In genomic region chr1:1062364-1063163, GRCh38 we compare ENCODE assay signal across 2 cellular contexts.
A peak's percentile ranks its signal among the peaks of the same experiment; 100 is the strongest.
TF ChIP-seq lines count a peak whose summit lies in the region.

No MANE protein-coding gene starts in this region.

TF ChIP-seq in SK-N-SH treated with all-trans-retinoic acid at 6 μM for 48 hours, 23 proteins besides CTCF, POLR2A, EP300 and RAD21:
- TF ChIP-seq OSR1 (CRISPR knock-in tag; IDR thresholded peaks at IDR 0.05) (no peak), ISL1 (CRISPR knock-in tag; IDR thresholded peaks at IDR 0.05) (no peak), BACH2 (CRISPR knock-in tag; IDR thresholded peaks at IDR 0.05; ENCODE audit: borderline replicate concordance) (no peak), PPARA (CRISPR knock-in tag; IDR thresholded peaks at IDR 0.05; ENCODE audit: borderline replicate concordance) (no peak), SNAI2 (CRISPR knock-in tag; IDR thresholded peaks at IDR 0.05) (no peak), ESRRG (CRISPR knock-in tag; IDR thresholded peaks at IDR 0.05) (no peak)

TF ChIP-seq in K562, 482 proteins besides CTCF, POLR2A, EP300 and RAD21:
- TF ChIP-seq POLR2G (IDR thresholded peaks at IDR 0.05; ENCODE audit: low read depth, low read length) = 0 out of 2 replicates have a peak, but pooled peaks have one; percentile 3
- TF ChIP-seq MAZ (CRISPR knock-in tag; conservative IDR thresholded peaks at IDR 0.05 in 1 of 2, IDR thresholded peaks at IDR 0.05 in 1 of 2) = peak in 1 of 2 experiments; percentile 16; a peak in 1 of 4 replicates
- peak; percentile 14; the same call in 1 of the 2 replicates for TF ChIP-seq CBFA2T2 (conservative IDR thresholded peaks at IDR 0.05)
- no peak for TF ChIP-seq KLF1 (tag; IDR thresholded peaks at IDR 0.05)
- no peak for TF ChIP-seq ADNP (tag; IDR thresholded peaks at IDR 0.05)
- TF ChIP-seq CXXC5 (CRISPR knock-in tag; IDR thresholded peaks at IDR 0.05) = peak; percentile 50
- TF ChIP-seq TRIM24 (IDR thresholded peaks at IDR 0.05) = 0 out of 4 replicates have a peak, but pooled peaks of 1 of the 2 experiments have one; percentile 6
- TF ChIP-seq CBX5 (IDR thresholded peaks at IDR 0.05; ENCODE audit: borderline replicate concordance, low read depth) = no peak
- 0 out of 2 replicates have a peak, but pooled peaks have one; percentile 21 for TF ChIP-seq L3MBTL2 (IDR thresholded peaks at IDR 0.05)
- TF ChIP-seq TAF9B (IDR thresholded peaks at IDR 0.05; ENCODE audit: partially characterized antibody) = no peak
- peak; percentile 31; the same call in 1 of the 2 replicates for TF ChIP-seq THAP12 (CRISPR knock-in tag; IDR thresholded peaks at IDR 0.05)
- TF ChIP-seq SMC3 (conservative IDR thresholded peaks at IDR 0.05; ENCODE audit: insufficient read depth, low read depth, low read length) = 0 out of 2 replicates have a peak, but pooled peaks have one; percentile 20
- 0 out of 2 replicates have a peak, but pooled peaks have one; percentile 9 for TF ChIP-seq RREB1 (CRISPR knock-in tag; IDR thresholded peaks at IDR 0.05)
- 0 out of 2 replicates have a peak, but pooled peaks have one; percentile 30 for TF ChIP-seq ARID1B (IDR thresholded peaks at IDR 0.05)
- 0 out of 2 replicates have a peak, but pooled peaks have one; percentile 20 for TF ChIP-seq TCF3 (CRISPR knock-in tag; IDR thresholded peaks at IDR 0.05)
- no peak for TF ChIP-seq TBL1XR1 (IDR thresholded peaks at IDR 0.05; ENCODE audit: low read length in 2 of 2)
- peak; percentile 56 for TF ChIP-seq PRDM10 (IDR thresholded peaks at IDR 0.05; ENCODE audit: partially characterized antibody)
- no peak for TF ChIP-seq GABPA (tag; conservative IDR thresholded peaks at IDR 0.05; ENCODE audit: low read depth)
- TF ChIP-seq HNRNPUL1 (IDR thresholded peaks at IDR 0.05; ENCODE audit: low read length) = no peak
- no peak for TF ChIP-seq MED1 (CRISPR knock-in tag; IDR thresholded peaks at IDR 0.05; ENCODE audit: borderline replicate concordance)
- TF ChIP-seq ZFP36 (IDR thresholded peaks at IDR 0.05; ENCODE audit: low read depth, low read length, partially characterized antibody) = peak; percentile 19
- TF ChIP-seq RB1 (IDR thresholded peaks at IDR 0.05; ENCODE audit: low read depth) = peak; percentile 38; the same call in 1 of the 2 replicates
- TF ChIP-seq PTTG1 (tag; IDR thresholded peaks at IDR 0.05; ENCODE audit: low read depth) = no peak
- TF ChIP-seq SAFB (IDR thresholded peaks at IDR 0.05; ENCODE audit: borderline replicate concordance, low read depth, low read length) = peak; percentile 35; the same call in 1 of the 2 replicates
- TF ChIP-seq RBFOX2 (IDR thresholded peaks at IDR 0.05; ENCODE audit: low read depth, low read length) = 0 out of 2 replicates have a peak, but pooled peaks have one; percentile 18
- peak; percentile 61; the same call in 1 of the 2 replicates for TF ChIP-seq TFAP4 (CRISPR knock-in tag; IDR thresholded peaks at IDR 0.05; ENCODE audit: borderline replicate concordance)
- peak; percentile 54; the same call in 1 of the 2 replicates for TF ChIP-seq VEZF1 (CRISPR knock-in tag; IDR thresholded peaks at IDR 0.05)
- 0 out of 2 replicates have a peak, but pooled peaks have one; percentile 33 for TF ChIP-seq ARID3B (CRISPR knock-in tag; IDR thresholded peaks at IDR 0.05; ENCODE audit: borderline replicate concordance)
- peak; percentile 35 for TF ChIP-seq RBBP5 (IDR thresholded peaks at IDR 0.05; ENCODE audit: borderline replicate concordance, insufficient read depth, low read length, poor library complexity, severe bottlenecking)
- 0 out of 2 replicates have a peak, but pooled peaks have one; percentile 34 for TF ChIP-seq CBFA2T3 (IDR thresholded peaks at IDR 0.05)
- TF ChIP-seq CTBP1 (IDR thresholded peaks at IDR 0.05; ENCODE audit: borderline replicate concordance) = no peak
- TF ChIP-seq E2F6 (IDR thresholded peaks at IDR 0.05; ENCODE audit: borderline replicate concordance in 1 of 2, extremely low read depth in 1 of 2, insufficient read depth in 1 of 2, insufficient read length in 1 of 2, low read depth in 1 of 2, low read length in 1 of 2, poor library complexity in 1 of 2, severe bottlenecking in 1 of 2) = peak in 1 of 2 experiments; percentile 34
